In the genomic region with DNA sequence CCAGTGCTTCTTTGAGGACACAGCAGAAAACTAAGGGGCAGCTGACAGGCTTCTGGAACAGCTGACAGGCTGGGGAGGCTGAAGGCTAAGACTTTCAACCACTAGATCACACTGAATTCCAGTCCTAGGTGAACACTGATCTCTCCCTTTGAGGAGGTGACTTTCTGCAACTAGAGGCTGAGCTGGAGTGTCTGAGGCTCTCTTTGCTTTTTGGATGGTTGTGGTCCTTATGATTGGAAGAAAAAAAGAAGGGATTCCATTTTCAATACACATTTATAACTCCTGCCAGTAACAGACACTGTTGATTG, we compare ENCODE assay signal across 8 cellular contexts. TPM values are rescaled to one million over a fixed set of nuclear protein-coding genes. Genes with fewer than 3 reads are reported as not detected.
DNase-seq lines count a peak whose midpoint lies in the region; ATAC-seq and TF ChIP-seq lines count a peak whose summit lies in the region.

No MANE protein-coding gene starts in this region.

- peak overlapping the region; percentile 96 to 99 for H3K27ac ChIP-seq in right atrium auricular region
- peak overlapping the region; percentile 2 to 100 (median 96) for H3K27ac ChIP-seq in skin epidermis

- peaks cover 52% of the 10 kb centered on the region for H3K4me1 Mint-ChIP-seq in activated T-helper 17 cell treated with anti-CD3 and anti-CD28 coated beads, Interleukin-2, amount 50 U/mL, for 72 hours
- H3K4me1 Mint-ChIP-seq in activated CD8-positive, alpha-beta memory T cell treated with anti-CD3 and anti-CD28 coated beads, Interleukin-2, amount 10 ng/mL, durations not matched to agents 7 days and 5 days: peaks cover 63% of the 10 kb centered on the region

- no peaks in the 10 kb centered on the region for H3K36me3 ChIP-seq in right atrium auricular region

- no peaks in the 10 kb centered on the region for H3K9me3 ChIP-seq in right atrium auricular region

- CTCF ChIA-PET in activated CD8-positive, alpha-beta memory T cell treated with anti-CD3 and anti-CD28 coated beads, Interleukin-2, amount 10 ng/mL, durations not matched to agents 7 days and 5 days (lab: Charles Lee): interaction anchor here (1.2 to 2.2 kb wide), 3 partner anchors 22 to 73 kb away, joined by 3 to 7 read pairs (median 7); no protein-coding TSS in a partner anchor

- H3K27ac Mint-ChIP-seq in activated T-helper 17 cell treated with anti-CD3 and anti-CD28 coated beads, Interleukin-2, amount 50 U/mL, for 72 hours: peak overlapping the region; percentile 87
- no peak overlapping the region for H3K27ac Mint-ChIP-seq in activated CD8-positive, alpha-beta memory T cell treated with anti-CD3 and anti-CD28 coated beads, Interleukin-2, amount 10 ng/mL, durations not matched to agents 7 days and 5 days

- no peaks in the 10 kb centered on the region for H3K27me3 ChIP-seq in right atrium auricular region

- no peaks in the 10 kb centered on the region for H3K27me3 Mint-ChIP-seq in activated T-helper 17 cell treated with anti-CD3 and anti-CD28 coated beads, Interleukin-2, amount 50 U/mL, for 72 hours
- H3K27me3 Mint-ChIP-seq in activated CD8-positive, alpha-beta memory T cell treated with anti-CD3 and anti-CD28 coated beads, Interleukin-2, amount 10 ng/mL, durations not matched to agents 7 days and 5 days: peaks cover 46% of the 10 kb centered on the region

- H3K4me3 ChIP-seq in GM12875 (ENCODE audit: low read depth, low read length): peak overlapping the region; percentile 86
- peak overlapping the region; percentile 74 to 77 for H3K4me3 ChIP-seq in right atrium auricular region
- H3K4me3 ChIP-seq in skin epidermis: peak overlapping the region; percentile 44 to 83 (median 64)

- H3K4me3 Mint-ChIP-seq in activated T-helper 17 cell treated with anti-CD3 and anti-CD28 coated beads, Interleukin-2, amount 50 U/mL, for 72 hours: peak overlapping the region; percentile 91
- H3K4me3 Mint-ChIP-seq in activated CD8-positive, alpha-beta memory T cell treated with anti-CD3 and anti-CD28 coated beads, Interleukin-2, amount 10 ng/mL, durations not matched to agents 7 days and 5 days: no peak overlapping the region

- TF ChIP-seq CTCF in GM12875 (IDR thresholded peaks at IDR 0.05; ENCODE audit: borderline replicate concordance, insufficient read depth, low read depth, low read length): no peak
- no peak for TF ChIP-seq CTCF in right atrium auricular region (IDR thresholded peaks at IDR 0.05)

- no peak for ATAC-seq in activated T-helper 17 cell treated with anti-CD3 and anti-CD28 coated beads, Interleukin-2, amount 50 U/mL, for 72 hours (replicated peaks)
- no peak for ATAC-seq in activated CD8-positive, alpha-beta memory T cell treated with anti-CD3 and anti-CD28 coated beads, Interleukin-2, amount 10 ng/mL, durations not matched to agents 7 days and 5 days
- ATAC-seq in HG03521 (IDR thresholded peaks at IDR 0.05; ENCODE audit: unreplicated experiment): no peak

- H3K36me3 Mint-ChIP-seq in activated T-helper 17 cell treated with anti-CD3 and anti-CD28 coated beads, Interleukin-2, amount 50 U/mL, for 72 hours (ENCODE audit: low read depth): peaks cover 53% of the 10 kb centered on the region
- H3K36me3 Mint-ChIP-seq in activated CD8-positive, alpha-beta memory T cell treated with anti-CD3 and anti-CD28 coated beads, Interleukin-2, amount 10 ng/mL, durations not matched to agents 7 days and 5 days: no peaks in the 10 kb centered on the region

- DNase-seq in right atrium auricular region (ENCODE audit: low spot score) (no peak), NCI-H2029 (lab: John Stamatoyannopoulos, UW) (no peak), COLO829 (ENCODE audit: low spot score) (no peak)
- DNase-seq in activated CD8-positive, alpha-beta memory T cell treated with anti-CD3 and anti-CD28 coated beads, Interleukin-2, amount 10 ng/mL, durations not matched to agents 7 days and 5 days: no peak

- no peaks in the 10 kb centered on the region for H3K9me3 Mint-ChIP-seq in activated T-helper 17 cell treated with anti-CD3 and anti-CD28 coated beads, Interleukin-2, amount 50 U/mL, for 72 hours
- H3K9me3 Mint-ChIP-seq in activated CD8-positive, alpha-beta memory T cell treated with anti-CD3 and anti-CD28 coated beads, Interleukin-2, amount 10 ng/mL, durations not matched to agents 7 days and 5 days (ENCODE audit: low read depth): no peaks in the 10 kb centered on the region

- peaks cover 0 to 56% of the 10 kb centered on the region in 2 donors for H3K4me1 ChIP-seq in right atrium auricular region

RNA-seq across cellular contexts. Expression of a gene that starts 1.4 kb away (rescaled TPM):
- 10 to 100 TPM; 38.2 to 41.2 TPM for total RNA-seq in activated T-helper 17 cell treated with anti-CD3 and anti-CD28 coated beads, Interleukin-2, amount 50 U/mL, for 72 hours
- total RNA-seq in right atrium auricular region: 10 to 100 TPM; 11.8 to 21.8 TPM
- total RNA-seq in activated CD8-positive, alpha-beta memory T cell treated with anti-CD3 and anti-CD28 coated beads, Interleukin-2, amount 10 ng/mL, durations not matched to agents 7 days and 5 days: under 1 TPM; 0.53 to 0.66 TPM

Comparison
In these comparisons a context has a peak if more than half of its experiments do, and no peak if none do; other contexts are left out.
1. RNA of a gene that starts 1.4 kb away (total RNA-seq): 38.2 to 41.2 TPM in activated T-helper 17 cell treated with anti-CD3 and anti-CD28 coated beads, Interleukin-2, amount 50 U/mL, for 72 hours and 11.8 to 21.8 TPM in right atrium auricular region; 0.53 to 0.66 TPM in activated CD8-positive, alpha-beta memory T cell treated with anti-CD3 and anti-CD28 coated beads, Interleukin-2, amount 10 ng/mL, durations not matched to agents 7 days and 5 days; every median in the first group is over 4 times any median in the second.
2. Peak in every context shown above with its lines, with median percentiles within 50 percentile points of each other: H3K4me3 ChIP-seq.